ENCODE assay signal across 14 cellular contexts in genomic region chr3:16866447-16867025, GRCh38. TPM values are rescaled to one million over a fixed set of nuclear protein-coding genes. Genes with fewer than 3 reads are reported as not detected.
A peak's percentile ranks its signal among the peaks of the same experiment; 100 is the strongest.
DNase-seq lines count a peak whose midpoint lies in the region; ATAC-seq lines count a peak whose summit lies in the region.
"Had no signal": no experiment of that assay in that cellular context is flagged by ENCODE, and none has a peak within 500 bp of the region (broad histone marks: within the 10 kb centered on the region; RNA-seq: fewer than 3 reads in every experiment).

No MANE protein-coding gene starts in this region.

- DNase-seq in EL, result peak; percentile 76
- DNase-seq in NAMALWA (ENCODE audit: low spot score), result peak; percentile 33
- DNase-seq in adipocyte (ENCODE audit: low read depth), result peak; percentile 23
- no peak for DNase-seq in naive thymus-derived CD4-positive, alpha-beta T cell
- DNase-seq in cerebellar nuclear complex (lab: John Stamatoyannopoulos, UW), result no peak
- no peak for DNase-seq in NCI-H1105 treated with DMSO at 0.1 percent for 48 hours (lab: John Stamatoyannopoulos, UW)
- DNase-seq: activated T-cell treated with anti-CD3 and anti-CD28 coated beads, Interleukin-2, amount 50 U/mL, for 72 hours; colonic mucosa; head of caudate nucleus; Karpas-422; NCI-H524 had no signal

- H3K4me1 ChIP-seq in adipocyte (ENCODE audit: control insufficient read depth, insufficient read depth, low read length), result peaks cover 27% of the 10 kb centered on the region
- peaks cover 7 to 9% of the 10 kb centered on the region in 2 donors for H3K4me1 ChIP-seq in naive thymus-derived CD4-positive, alpha-beta T cell (ENCODE audit: control insufficient read depth in 2 of 2, insufficient read depth in 2 of 2, low read length in 2 of 2)
- H3K4me1 ChIP-seq: colonic mucosa had no signal

- no peak overlapping the region for H3K9ac ChIP-seq in adipocyte (ENCODE audit: low read length)

- H3K27me3 Mint-ChIP-seq in naive thymus-derived CD4-positive, alpha-beta T cell, result peaks cover 0 to 44% (median 9%) of the 10 kb centered on the region in 5 donors

- H3K9me3 ChIP-seq in adipocyte (ENCODE audit: control insufficient read depth, low read length), result no peaks in the 10 kb centered on the region
- no peaks in the 10 kb centered on the region for H3K9me3 ChIP-seq in naive thymus-derived CD4-positive, alpha-beta T cell (ENCODE audit: control insufficient read depth in 2 of 3, low read length in 3 of 3)
- H3K9me3 ChIP-seq: colonic mucosa had no signal

- H3K27me3 ChIP-seq in adipocyte (replicated peaks; ENCODE audit: control insufficient read depth, insufficient read depth, low read length), result no peaks in the 10 kb centered on the region
- H3K27me3 ChIP-seq in naive thymus-derived CD4-positive, alpha-beta T cell (ENCODE audit: control insufficient read depth in 2 of 2, insufficient read depth in 2 of 2, low read length in 2 of 2), result no peaks in the 10 kb centered on the region
- H3K27me3 ChIP-seq: colonic mucosa had no signal

- peaks cover 0 to 5% (median 0%) of the 10 kb centered on the region in 5 donors for H3K36me3 Mint-ChIP-seq in naive thymus-derived CD4-positive, alpha-beta T cell

- ATAC-seq in naive thymus-derived CD4-positive, alpha-beta T cell, result peak; percentile 61
- no peak for ATAC-seq in GM19463 (IDR thresholded peaks at IDR 0.05; ENCODE audit: unreplicated experiment)
- ATAC-seq in HG02763 (IDR thresholded peaks at IDR 0.05; ENCODE audit: unreplicated experiment), result no peak

- H3K4me3 ChIP-seq in adipocyte (ENCODE audit: low read length), result no peak overlapping the region
- no peak overlapping the region for H3K4me3 ChIP-seq in naive thymus-derived CD4-positive, alpha-beta T cell (ENCODE audit: low read length)
- H3K4me3 ChIP-seq: colonic mucosa had no signal

- CTCF ChIA-PET in naive thymus-derived CD4-positive, alpha-beta T cell (lab: Charles Lee), result no interaction called here

- peak overlapping the region in 1 of 10 donors; percentile 9 for H3K4me3 Mint-ChIP-seq in naive thymus-derived CD4-positive, alpha-beta T cell
- H3K4me3 Mint-ChIP-seq: activated T-cell treated with anti-CD3 and anti-CD28 coated beads, Interleukin-2, amount 50 U/mL, for 72 hours; T-helper 2 cell treated with Interferon-gamma antibody and Interleukin-4, amounts not matched to agents 5 μg/mL and 100 μg/mL, for 36 hours had no signal

- H3K27ac Mint-ChIP-seq in naive thymus-derived CD4-positive, alpha-beta T cell, result no peak overlapping the region
- H3K27ac Mint-ChIP-seq: activated T-cell treated with anti-CD3 and anti-CD28 coated beads, Interleukin-2, amount 50 U/mL, for 72 hours; T-helper 2 cell treated with Interferon-gamma antibody and Interleukin-4, amounts not matched to agents 5 μg/mL and 100 μg/mL, for 36 hours had no signal

- no peaks in the 10 kb centered on the region for H3K36me3 ChIP-seq in adipocyte (ENCODE audit: control insufficient read depth, insufficient read depth, low read length, severe bottlenecking)
- no peaks in the 10 kb centered on the region for H3K36me3 ChIP-seq in naive thymus-derived CD4-positive, alpha-beta T cell (ENCODE audit: control insufficient read depth in 2 of 3, insufficient read depth in 3 of 3, low read length in 3 of 3)
- H3K36me3 ChIP-seq: colonic mucosa had no signal

- no peak overlapping the region for H3K27ac ChIP-seq in naive thymus-derived CD4-positive, alpha-beta T cell (ENCODE audit: low read depth, low read length)
- H3K27ac ChIP-seq: colonic mucosa had no signal

- H3K9me3 Mint-ChIP-seq in naive thymus-derived CD4-positive, alpha-beta T cell, result peaks cover 0 to 1% (median 0%) of the 10 kb centered on the region in 11 donors
- H3K9me3 Mint-ChIP-seq: activated T-cell treated with anti-CD3 and anti-CD28 coated beads, Interleukin-2, amount 50 U/mL, for 72 hours; T-helper 2 cell treated with Interferon-gamma antibody and Interleukin-4, amounts not matched to agents 5 μg/mL and 100 μg/mL, for 36 hours had no signal

- POLR2A ChIA-PET in naive thymus-derived CD4-positive, alpha-beta T cell (lab: Charles Lee), result interaction anchor here (1.2 to 1.6 kb wide), 2 partner anchors 8 to 17 kb away, joined by 4 read pairs; no protein-coding TSS in a partner anchor

- H3K4me1 Mint-ChIP-seq in naive thymus-derived CD4-positive, alpha-beta T cell, result peaks cover 11 to 13% (median 12%) of the 10 kb centered on the region in 7 donors

- intact Hi-C loops in naive thymus-derived CD4-positive, alpha-beta T cell (cut with micrococcal nuclease), result no loop called here

RNA-seq across cellular contexts. Expression of gene PLCL2, which starts 18.2 kb away (rescaled TPM):
- 10 to 100 TPM; 48.9 to 77.0 (median 60.5) TPM for total RNA-seq in naive thymus-derived CD4-positive, alpha-beta T cell
- 10 to 100 TPM; 64.1 to 90.8 TPM for polyA plus RNA-seq in naive thymus-derived CD4-positive, alpha-beta T cell

Comparison
In these comparisons a context has a peak if more than half of its experiments do, and no peak if none do; other contexts are left out.
1. DNase-seq: peak in EL (single experiment), NAMALWA (single experiment) and adipocyte (single experiment); none in naive thymus-derived CD4-positive, alpha-beta T cell (0 of 9), cerebellar nuclear complex (0 of 2) and NCI-H1105 treated with DMSO at 0.1 percent for 48 hours (single experiment).